ENCODE assay signal across 2 cellular contexts in the genomic region with DNA sequence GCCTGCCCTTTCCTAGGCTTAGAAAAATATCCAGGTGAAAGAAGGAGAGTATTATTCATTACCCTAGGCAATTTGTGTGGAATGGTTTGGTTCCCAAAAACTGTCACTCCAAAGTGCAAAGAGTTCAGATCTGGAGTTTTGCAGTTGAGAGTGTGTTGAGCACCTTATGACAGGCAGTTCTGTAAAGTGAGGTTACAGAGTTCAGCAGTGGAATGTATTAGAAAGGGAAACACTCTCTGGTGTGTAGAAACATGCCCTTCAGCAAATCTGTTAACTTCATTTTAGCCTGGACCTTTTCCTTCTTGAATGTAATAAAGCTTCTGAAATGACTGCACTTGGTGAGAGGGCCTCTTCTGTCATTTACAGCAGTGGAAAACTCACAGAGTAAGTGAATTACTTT.
TF ChIP-seq lines count a peak whose summit lies in the region.

No MANE protein-coding gene starts in this region.

TF ChIP-seq in GM23338, 12 proteins besides CTCF, POLR2A, EP300 and RAD21 (continued from another document and continues in another):
- TF ChIP-seq STAT1 (IDR thresholded peaks at IDR 0.05; ENCODE audit: unreplicated experiment) = no peak
- no peak for TF ChIP-seq ETS1 (IDR thresholded peaks at IDR 0.05)
- TF ChIP-seq ZNF114 (CRISPR knock-in tag; IDR thresholded peaks at IDR 0.05) = no peak
- TF ChIP-seq JUNB (IDR thresholded peaks at IDR 0.05; ENCODE audit: unreplicated experiment) = no peak
- TF ChIP-seq ZNF331 (CRISPR knock-in tag; IDR thresholded peaks at IDR 0.05; ENCODE audit: low read depth) = no peak
- no peak for TF ChIP-seq ZNF462 (CRISPR knock-in tag; IDR thresholded peaks at IDR 0.05)
- TF ChIP-seq EZH2phosphoT487 (IDR thresholded peaks at IDR 0.05; ENCODE audit: unreplicated experiment) = no peak
- TF ChIP-seq REST (IDR thresholded peaks at IDR 0.05; ENCODE audit: unreplicated experiment) = no peak
- no peak for TF ChIP-seq POLR2AphosphoS5 (IDR thresholded peaks at IDR 0.05; ENCODE audit: low read depth)
- TF ChIP-seq NANOG (IDR thresholded peaks at IDR 0.05; ENCODE audit: borderline replicate concordance) = no peak

TF ChIP-seq in H1, 55 proteins besides CTCF, POLR2A, EP300 and RAD21:
- TF ChIP-seq RFX5 (IDR thresholded peaks at IDR 0.05; ENCODE audit: borderline replicate concordance, low read depth, low read length) = no peak
- no peak for TF ChIP-seq E2F6 (IDR thresholded peaks at IDR 0.05)
- no peak for TF ChIP-seq CBX8 (IDR thresholded peaks at IDR 0.05; ENCODE audit: borderline replicate concordance, low read depth, low read length)
- TF ChIP-seq POU5F1 (IDR thresholded peaks at IDR 0.05; ENCODE audit: low read depth, low read length) = no peak
- no peak for TF ChIP-seq SAP30 (IDR thresholded peaks at IDR 0.05; ENCODE audit: insufficient read depth, insufficient replicate concordance, low read length)
TF ChIP-seq in H1: peak in this region for 0.
